Comparison of ENCODE assay signal across 27 cellular contexts in genomic region chr13:43802511-43802910, GRCh38.
DNase-seq lines count a peak whose midpoint lies in the region; ATAC-seq and FAIRE-seq lines count a peak whose summit lies in the region.
"Had no signal": no experiment of that assay in that cellular context is flagged by ENCODE, and none has a peak within 500 bp of the region (broad histone marks: within the 10 kb centered on the region; RNA-seq: fewer than 3 reads in every experiment).

No MANE protein-coding gene starts in this region.

- no peak overlapping the region for H3K4me3 Mint-ChIP-seq in activated naive CD8-positive, alpha-beta T cell treated with anti-CD3 and anti-CD28 coated beads, Interleukin-2, amount 50 U/mL, for 24 hours
- H3K4me3 Mint-ChIP-seq: CD4-positive, alpha-beta T cell; H9; HFFc6; T-cell had no signal

- peaks cover 15% of the 10 kb centered on the region for H3K27me3 Mint-ChIP-seq in activated naive CD8-positive, alpha-beta T cell treated with anti-CD3 and anti-CD28 coated beads, Interleukin-2, amount 50 U/mL, for 24 hours

- H3K9me3 Mint-ChIP-seq in activated naive CD8-positive, alpha-beta T cell treated with anti-CD3 and anti-CD28 coated beads, Interleukin-2, amount 50 U/mL, for 24 hours, result no peaks in the 10 kb centered on the region
- H3K9me3 Mint-ChIP-seq: CD4-positive, alpha-beta T cell; H9; HFFc6; T-cell had no signal

- no peaks in the 10 kb centered on the region for H3K36me3 Mint-ChIP-seq in activated naive CD8-positive, alpha-beta T cell treated with anti-CD3 and anti-CD28 coated beads, Interleukin-2, amount 50 U/mL, for 24 hours (ENCODE audit: low read depth)
- H3K36me3 Mint-ChIP-seq: T-cell had no signal

- ATAC-seq in activated naive CD8-positive, alpha-beta T cell treated with anti-CD3 and anti-CD28 coated beads, Interleukin-2, amount 50 U/mL, for 24 hours, result no peak
- ATAC-seq: Panc1, SK-N-SH treated with all-trans-retinoic acid at 6 μM for 48 hours, T-cell had no signal

- H3K27ac Mint-ChIP-seq in activated naive CD8-positive, alpha-beta T cell treated with anti-CD3 and anti-CD28 coated beads, Interleukin-2, amount 50 U/mL, for 24 hours, result no peak overlapping the region
- H3K27ac Mint-ChIP-seq: CD4-positive, alpha-beta T cell; H9; HFFc6; T-cell had no signal

- FAIRE-seq in islet of Langerhans (lab: Jason Lieb, UNC), result peak; percentile 99

- H3K27ac ChIP-seq in angular gyrus (ENCODE audit: low read depth, low read length), result peak overlapping the region; percentile 70
- H3K27ac ChIP-seq: 22Rv1, BLaER1 had no signal

- H3K4me1 Mint-ChIP-seq in activated naive CD8-positive, alpha-beta T cell treated with anti-CD3 and anti-CD28 coated beads, Interleukin-2, amount 50 U/mL, for 24 hours, result peaks cover 7% of the 10 kb centered on the region

- peak; percentile 5 for DNase-seq in DMS153 (lab: John Stamatoyannopoulos, UW)
- DNase-seq in DMS153 treated with DMSO at 0.1 percent for 48 hours (lab: John Stamatoyannopoulos, UW; ENCODE audit: unreplicated experiment), result no peak
- DNase-seq in NCI-H146 treated with DMSO at 0.1 percent for 48 hours (lab: John Stamatoyannopoulos, UW; ENCODE audit: unreplicated experiment), result peak; percentile 68
- DNase-seq in GM19238 (ENCODE audit: insufficient read length, low spot score), result no peak
- DNase-seq in effector CD8-positive, alpha-beta T cell (lab: John Stamatoyannopoulos, UW), result no peak
- no peak for DNase-seq in activated naive CD8-positive, alpha-beta T cell treated with anti-CD3 and anti-CD28 coated beads, Interleukin-2, amount 50 U/mL, for 24 hours
- DNase-seq: ACHN; Caco-2; CD4-positive, alpha-beta T cell; DMS 273 treated with DMSO at 0.1 percent for 48 hours; EL; GF-D8; H9; HFFc6; Kasumi-1; MG63; NCI-H1436; NCI-H446; NCI-H526; NK-92 treated with Interleukin-12 subunit alpha and Interleukin-12 subunit beta, amount 100 ng/mL, for 24 hours; T-cell had no signal

Comparison
In these comparisons a context has a peak if more than half of its experiments do, and no peak if none do; other contexts are left out.
1. DNase-seq: peak in DMS153 (single experiment) and NCI-H146 treated with DMSO at 0.1 percent for 48 hours (single experiment); none in DMS153 treated with DMSO at 0.1 percent for 48 hours (single experiment), GM19238 (single experiment), effector CD8-positive, alpha-beta T cell (single experiment) and activated naive CD8-positive, alpha-beta T cell treated with anti-CD3 and anti-CD28 coated beads, Interleukin-2, amount 50 U/mL, for 24 hours (single experiment).